In genomic region chr19:6185093-6185824, GRCh38 we compare ENCODE assay signal across 16 cellular contexts. TPM values are rescaled to one million over a fixed set of nuclear protein-coding genes. Genes with fewer than 3 reads are reported as not detected.
DNase-seq lines count a peak whose midpoint lies in the region; ATAC-seq and TF ChIP-seq lines count a peak whose summit lies in the region.
"Had no signal": no experiment of that assay in that cellular context is flagged by ENCODE, and none has a peak within 500 bp of the region (broad histone marks: within the 10 kb centered on the region; RNA-seq: fewer than 3 reads in every experiment).

No MANE protein-coding gene starts in this region.

- peaks cover 6% of the 10 kb centered on the region for H3K27me3 ChIP-seq in DND-41 (ENCODE audit: insufficient read depth, low read length, poor library complexity)
- H3K27me3 ChIP-seq in uterus = no peaks in the 10 kb centered on the region
- H3K27me3 ChIP-seq: BLaER1 had no signal

- peak; percentile 19; the same call in 1 of the 3 replicates for ATAC-seq in DND-41 (ENCODE audit: insufficient read depth, low read depth)
- ATAC-seq: GM23338 had no signal

- H3K4me3 ChIP-seq in DND-41 (ENCODE audit: low read depth in 1 of 2, low read length in 2 of 2) (no peak overlapping the region), coronary artery (no peak overlapping the region), uterus (no peak overlapping the region)
- H3K4me3 ChIP-seq: BLaER1, GM23338 had no signal

- H3K79me2 ChIP-seq in DND-41 (ENCODE audit: insufficient read depth, low read length) = no peaks in the 10 kb centered on the region

- TF ChIP-seq POLR2A in uterus (IDR thresholded peaks at IDR 0.05) = no peak

- DNase-seq in DND-41 (no peak), NCI-H2171 treated with DMSO at 0.1 percent for 48 hours (lab: John Stamatoyannopoulos, UW) (peak; percentile 48), coronary artery (ENCODE audit: low spot score) (peak; percentile 66), posterior vena cava (ENCODE audit: low spot score) (peak; percentile 31), uterus (no peak), occipital lobe (lab: John Stamatoyannopoulos, UW) (no peak)
- DNase-seq in activated T-cell treated with anti-CD3 and anti-CD28 coated beads, Interleukin-2, amount 50 U/mL, for 1 hour = no peak
- DNase-seq: 8988T; CD4-positive, alpha-beta memory T cell; DMS153; DMS79; GF-D8; HCEC 1CT had no signal

- no peak overlapping the region for H3K9ac ChIP-seq in DND-41 (ENCODE audit: low read depth, low read length)
- H3K9ac ChIP-seq: BLaER1 had no signal

- H3K4me1 ChIP-seq in DND-41 (ENCODE audit: insufficient read depth, low read length) (no peaks in the 10 kb centered on the region), uterus (no peaks in the 10 kb centered on the region)

- no peaks in the 10 kb centered on the region for H3K9me3 ChIP-seq in DND-41 (ENCODE audit: insufficient read depth, low read length, severe bottlenecking)
- no peaks in the 10 kb centered on the region for H3K9me3 ChIP-seq in uterus

- no peak for TF ChIP-seq CTCF in DND-41 (IDR thresholded peaks at IDR 0.05; ENCODE audit: borderline replicate concordance, extremely low read depth, low read length, poor library complexity, severe bottlenecking)
- no peak for TF ChIP-seq CTCF in coronary artery (IDR thresholded peaks at IDR 0.05)
- TF ChIP-seq CTCF in uterus (IDR thresholded peaks at IDR 0.05) = no peak

- no peak overlapping the region for H2AFZ ChIP-seq in DND-41 (ENCODE audit: low read depth, low read length)
- H2AFZ ChIP-seq: GM23338 had no signal

- intact Hi-C loops in posterior vena cava (cut with DNase I) = loop anchor here in 1 of 2 donors (1.0 kb wide), 1 partner anchor 41 kb away; no protein-coding TSS in a partner anchor
- intact Hi-C loops in uterus (cut with DNase I; ENCODE audit: low total_unique reads) = no loop called here

- no peak overlapping the region for H3K4me2 ChIP-seq in DND-41 (ENCODE audit: insufficient read depth, low read length)
- H3K4me2 ChIP-seq: BLaER1, GM23338 had no signal

- H3K27ac ChIP-seq in DND-41 (ENCODE audit: low read length) (no peak overlapping the region), coronary artery (no peak overlapping the region), uterus (no peak overlapping the region)
- H3K27ac ChIP-seq: BLaER1 had no signal

- no peaks in the 10 kb centered on the region for H4K20me1 ChIP-seq in DND-41 (ENCODE audit: insufficient read depth, low read length)
- H4K20me1 ChIP-seq: BLaER1 had no signal

- no peaks in the 10 kb centered on the region for H3K36me3 ChIP-seq in DND-41 (ENCODE audit: insufficient read depth, low read length)
- no peaks in the 10 kb centered on the region for H3K36me3 ChIP-seq in uterus

RNA-seq across cellular contexts. Expression of gene ACSBG2, which starts 49.8 kb away (rescaled TPM):
- total RNA-seq in posterior vena cava (not detected), uterus (not detected), occipital lobe (0.16 TPM)
- total RNA-seq: A673; CD4-positive, alpha-beta memory T cell; GM23338 had no signal

Comparison
In these comparisons a context has a peak if more than half of its experiments do, and no peak if none do; other contexts are left out.
1. DNase-seq: peak in NCI-H2171 treated with DMSO at 0.1 percent for 48 hours (single experiment), coronary artery (single experiment) and posterior vena cava (single experiment); none in DND-41 (single experiment), uterus (0 of 2), occipital lobe (single experiment) and activated T-cell treated with anti-CD3 and anti-CD28 coated beads, Interleukin-2, amount 50 U/mL, for 1 hour (single experiment).